9 cellular contexts compared by ENCODE assay signal in the genomic region with DNA sequence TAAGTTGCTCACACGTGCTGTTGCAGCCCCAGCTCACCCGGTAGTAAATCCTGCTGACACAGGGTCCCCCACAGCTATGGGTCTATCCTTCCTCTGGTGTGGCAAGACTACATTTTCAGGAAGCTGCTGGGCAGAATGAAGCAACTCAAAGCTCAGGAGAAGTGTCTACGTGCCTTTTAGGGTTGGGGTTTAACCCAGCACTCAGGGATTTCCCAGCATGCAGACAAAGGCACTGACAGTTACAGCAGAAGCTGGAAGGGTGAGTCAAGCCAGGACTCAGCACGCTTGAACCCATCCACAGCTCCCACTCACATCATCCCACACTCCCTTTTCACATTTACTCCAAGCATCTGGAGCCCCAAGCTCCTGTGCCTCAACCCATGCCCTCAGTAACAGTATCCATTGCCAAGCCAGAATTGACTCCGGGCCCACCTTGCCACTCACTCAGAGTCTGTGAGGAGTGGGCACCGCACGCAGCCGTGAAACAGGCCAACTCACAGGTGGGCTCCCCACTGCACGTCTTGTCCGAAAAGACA. TPM values are rescaled to one million over a fixed set of nuclear protein-coding genes. Genes with fewer than 3 reads are reported as not detected.
DNase-seq lines count a peak whose midpoint lies in the region; ATAC-seq and TF ChIP-seq lines count a peak whose summit lies in the region.
"Had no signal": no experiment of that assay in that cellular context is flagged by ENCODE, and none has a peak within 500 bp of the region (broad histone marks: within the 10 kb centered on the region; RNA-seq: fewer than 3 reads in every experiment).

No MANE protein-coding gene starts in this region.

- no peak overlapping the region for H2BK5ac ChIP-seq in IMR-90 (ENCODE audit: low read depth, low read length, poor library complexity, severe bottlenecking)

- peak overlapping the region in 2 of 8 donors; percentile 13 to 72 for H3K4me3 Mint-ChIP-seq in naive B cell

- in situ Hi-C loops in IMR-90 (cut with MboI; ENCODE audit: low sequenced_read_pairs) = no loop called here

- ATAC-seq in IMR-90 (ENCODE audit: low read depth) = no peak
- no peak for ATAC-seq in naive B cell (ENCODE audit: low read depth in 2 of 2)
- ATAC-seq in GM21360 (IDR thresholded peaks at IDR 0.05; ENCODE audit: unreplicated experiment) = no peak
- ATAC-seq: gastrocnemius medialis had no signal

- H3K4me3 ChIP-seq in BLaER1 treated with 17β-estradiol and CSF1 and Interleukin-3, amounts not matched to agents 10 nM and 100 nM = 0 out of 20 replicates have a peak overlapping the region, but pooled peaks of 1 of the 10 experiments have one; percentile 4
- H3K4me3 ChIP-seq in IMR-90 (ENCODE audit: insufficient read depth, low read depth, low read length) = no peak overlapping the region
- no peak overlapping the region for H3K4me3 ChIP-seq in ovary
- H3K4me3 ChIP-seq: gastrocnemius medialis had no signal

- no peaks in the 10 kb centered on the region for H3K9me3 ChIP-seq in BLaER1 treated with 17β-estradiol and CSF1 and Interleukin-3, amounts not matched to agents 10 nM and 100 nM (replicated peaks in 1 of 11)
- H3K9me3 ChIP-seq in IMR-90 (ENCODE audit: control insufficient read depth, insufficient read depth, low read length) = no peaks in the 10 kb centered on the region
- H3K9me3 ChIP-seq in ovary = no peaks in the 10 kb centered on the region
- H3K9me3 ChIP-seq: gastrocnemius medialis had no signal

- no peak overlapping the region for H4K91ac ChIP-seq in IMR-90 (ENCODE audit: insufficient read depth, low read depth, low read length)

- POLR2A ChIA-PET in IMR-90 (lab: Charles Lee; ENCODE audit: unreplicated experiment) = no interaction called here

- H4K20me1 ChIP-seq in BLaER1 treated with 17β-estradiol and CSF1 and Interleukin-3, amounts not matched to agents 10 nM and 100 nM = no peaks in the 10 kb centered on the region
- H4K20me1 ChIP-seq in IMR-90 (ENCODE audit: insufficient read depth, low read length) = no peaks in the 10 kb centered on the region

- peaks cover 87 to 99% (median 93%) of the 10 kb centered on the region in 10 experiments for H3K4me1 ChIP-seq in BLaER1 treated with 17β-estradiol and CSF1 and Interleukin-3, amounts not matched to agents 10 nM and 100 nM
- H3K4me1 ChIP-seq in IMR-90 (ENCODE audit: control insufficient read depth, insufficient read depth, low read length) = peaks cover 11% of the 10 kb centered on the region
- peaks cover 17% of the 10 kb centered on the region for H3K4me1 ChIP-seq in ovary (ENCODE audit: insufficient read depth)

- peaks cover 4% of the 10 kb centered on the region; the same call in 1 of the 2 replicates for H3K9me1 ChIP-seq in IMR-90 (ENCODE audit: insufficient read depth, low read length)

- H3K4me1 Mint-ChIP-seq in naive B cell = peaks cover 61 to 82% (median 77%) of the 10 kb centered on the region in 3 donors

- H4K5ac ChIP-seq in IMR-90 (ENCODE audit: low read depth, low read length) = no peak overlapping the region

- H3K27me3 Mint-ChIP-seq in naive B cell = no peaks in the 10 kb centered on the region

- H3K36me3 Mint-ChIP-seq in naive B cell = no peaks in the 10 kb centered on the region

- peaks cover 0 to 13% (median 0%) of the 10 kb centered on the region in 11 experiments; a peak in 4 of 22 replicates for H3K27me3 ChIP-seq in BLaER1 treated with 17β-estradiol and CSF1 and Interleukin-3, amounts not matched to agents 10 nM and 100 nM
- peaks cover 2% of the 10 kb centered on the region; the same call in 1 of the 2 replicates for H3K27me3 ChIP-seq in IMR-90 (ENCODE audit: control insufficient read depth, insufficient read depth, low read length)
- H3K27me3 ChIP-seq in ovary = no peaks in the 10 kb centered on the region
- H3K27me3 ChIP-seq: gastrocnemius medialis had no signal

- 0 out of 2 replicates have a peak overlapping the region, but pooled peaks have one; percentile 25 for H2AK5ac ChIP-seq in IMR-90 (ENCODE audit: low read depth, low read length)

- peak overlapping the region in 10 of 11 experiments; percentile 35 to 82 (median 74); a peak in 17 of 22 replicates for H3K9ac ChIP-seq in BLaER1 treated with 17β-estradiol and CSF1 and Interleukin-3, amounts not matched to agents 10 nM and 100 nM
- no peak overlapping the region for H3K9ac ChIP-seq in IMR-90 (ENCODE audit: low read depth, low read length)

- peak overlapping the region; percentile 72 to 97 (median 86) for H3K4me2 ChIP-seq in BLaER1 treated with 17β-estradiol and CSF1 and Interleukin-3, amounts not matched to agents 10 nM and 100 nM
- H3K4me2 ChIP-seq in IMR-90 (ENCODE audit: low read depth, low read length) = no peak overlapping the region

- TF ChIP-seq RAD21 in IMR-90 (IDR thresholded peaks at IDR 0.05; ENCODE audit: low read length) = no peak

- no peak overlapping the region for H2BK20ac ChIP-seq in IMR-90 (ENCODE audit: low read depth, low read length)

- no peaks in the 10 kb centered on the region for H3K36me3 ChIP-seq in BLaER1 treated with 17β-estradiol and CSF1 and Interleukin-3, amounts not matched to agents 10 nM and 100 nM
- H3K36me3 ChIP-seq in IMR-90 (ENCODE audit: control insufficient read depth, insufficient read depth, low read length) = no peaks in the 10 kb centered on the region
- H3K36me3 ChIP-seq in ovary = no peaks in the 10 kb centered on the region
- H3K36me3 ChIP-seq: gastrocnemius medialis had no signal

- H3K4ac ChIP-seq in IMR-90 (ENCODE audit: low read depth, low read length) = no peak overlapping the region

- H3K9me3 Mint-ChIP-seq in naive B cell = no peaks in the 10 kb centered on the region

- no peak for TF ChIP-seq EP300 in ovary (IDR thresholded peaks at IDR 0.05)

- TF ChIP-seq CTCF in IMR-90 (conservative IDR thresholded peaks at IDR 0.05; ENCODE audit: low read depth, low read length) (no peak), ovary (IDR thresholded peaks at IDR 0.05) (no peak)

- no peak overlapping the region for H3K23ac ChIP-seq in IMR-90 (ENCODE audit: low read depth, low read length)

- peak overlapping the region in 4 of 6 donors; percentile 67 to 87 (median 82) for H3K27ac Mint-ChIP-seq in naive B cell

- no peak overlapping the region for H3K18ac ChIP-seq in IMR-90 (ENCODE audit: low read depth, low read length)

- WGBS in IMR-90 (ENCODE audit: extremely low coverage in 2 of 2, insufficient read length in 1 of 2), 2 experiments = 85% methylated on average over 4 of the region's 10 CpGs; no CpG with 5 or more reads in 1 of the 2 experiments
- WGBS in ovary, 3 donors = 90 to 93% (median 92%) methylated on average over 10 of the region's 10 CpGs

- H4K8ac ChIP-seq in IMR-90 (ENCODE audit: low read depth in 2 of 2, low read length in 2 of 2) = no peak overlapping the region

- H3K27ac ChIP-seq in BLaER1 treated with 17β-estradiol and CSF1 and Interleukin-3, amounts not matched to agents 10 nM and 100 nM = peak overlapping the region; percentile 68 to 95 (median 87)
- no peak overlapping the region for H3K27ac ChIP-seq in IMR-90 (ENCODE audit: insufficient read depth, low read length)
- H3K27ac ChIP-seq in angular gyrus (ENCODE audit: low read depth, low read length) = peak overlapping the region; percentile 29
- H3K27ac ChIP-seq in ovary = no peak overlapping the region
- H3K27ac ChIP-seq: gastrocnemius medialis had no signal

- H3K14ac ChIP-seq in IMR-90 (replicated peaks; ENCODE audit: low read depth, low read length) = no peak overlapping the region

- no peak for TF ChIP-seq POLR2A in IMR-90 (IDR thresholded peaks at IDR 0.05; ENCODE audit: low read depth, low read length)
- TF ChIP-seq POLR2A in ovary (IDR thresholded peaks at IDR 0.05) = no peak

- H2AK9ac ChIP-seq in IMR-90 (replicated peaks; ENCODE audit: low read depth, low read length, poor library complexity) = no peak overlapping the region

- H3K56ac ChIP-seq in IMR-90 (ENCODE audit: extremely low read depth, insufficient read depth, low read length) = no peak overlapping the region

- DNase-seq in IMR-90 (no peak), naive B cell (no peak), activated gamma-delta T cell (lab: John Stamatoyannopoulos, UW) (no peak), mucosa of gallbladder (ENCODE audit: low spot score) (no peak), ovary (no peak)

- no peak overlapping the region for H2BK15ac ChIP-seq in IMR-90 (ENCODE audit: low read depth, low read length)

- dilution Hi-C loops in IMR-90 (cut with HindIII; ENCODE audit: low sequenced_read_pairs, unreplicated experiment) = no loop called here

- H3K79me1 ChIP-seq in IMR-90 (ENCODE audit: low read depth in 1 of 2, low read length in 2 of 2) = no peaks in the 10 kb centered on the region

- intact Hi-C loops in IMR-90 (cut with micrococcal nuclease) = no loop called here
- intact Hi-C loops in ovary (cut with DNase I) = no loop called here

- H2AFZ ChIP-seq in IMR-90 (replicated peaks; ENCODE audit: low read length, poor library complexity) = no peak overlapping the region

- CTCF ChIA-PET in IMR-90 (lab: Yijun Ruan, JAX) = no interaction called here

- no peak overlapping the region for H2BK120ac ChIP-seq in IMR-90 (ENCODE audit: low read depth, low read length)

- no TSS peak for BruUV-seq in IMR-90 (replicated peaks; lab: Mats Ljungman, UMichigan)

TF ChIP-seq in IMR-90, 13 proteins besides CTCF, POLR2A, EP300 and RAD21:
- TF ChIP-seq MXI1 (IDR thresholded peaks at IDR 0.05; ENCODE audit: borderline replicate concordance, low read depth, low read length) (no peak), USF2 (IDR thresholded peaks at IDR 0.05; ENCODE audit: low read depth, low read length) (no peak), RCOR1 (IDR thresholded peaks at IDR 0.05; ENCODE audit: insufficient replicate concordance, low read length) (no peak), MAFK (IDR thresholded peaks at IDR 0.05; ENCODE audit: low read depth, low read length) (no peak), CEBPB (IDR thresholded peaks at IDR 0.05; ENCODE audit: low read depth, low read length) (no peak), RFX5 (IDR thresholded peaks at IDR 0.05; ENCODE audit: low read depth, low read length) (no peak), FOS (IDR thresholded peaks at IDR 0.05; ENCODE audit: low read depth, low read length) (no peak)

RNA-seq across cellular contexts. Expression of gene ZFP36L1, which starts 59.7 kb away (rescaled TPM):
- total RNA-seq in IMR-90 (2012; rRNA removed) (6.5 and 19.7 TPM in 2 replicates), mucosa of gallbladder (398 TPM), ovary (1,000 to 10,000 TPM in 2 of 7 donors, 100 to 1,000 TPM in 5; 412 to 1,074 (median 693) TPM)
- polyA plus RNA-seq in IMR-90 (2012; rRNA removed) (82.3 and 140 TPM in 2 replicates), naive B cell (ENCODE audit: low read depth in 6 of 6) (100 to 1,000 TPM in 5 of 6 donors, 10 to 100 TPM in 1; 99.2 to 447 (median 302) TPM), ovary (100 to 1,000 TPM; 336 to 525 TPM)
- polyA plus RNA-seq in IMR-90 (2012; cell fraction: cytosol; rRNA removed) = 116 and 171 TPM in 2 replicates
- 95.1 and 247 TPM in 2 replicates for polyA plus RNA-seq in IMR-90 (2012; cell fraction: nucleus; rRNA removed; ENCODE audit: low replicate concordance)

Comparison
In these comparisons a context has a peak if more than half of its experiments do, and no peak if none do; other contexts are left out.
1. H3K27ac ChIP-seq: peak in BLaER1 treated with 17β-estradiol and CSF1 and Interleukin-3, amounts not matched to agents 10 nM and 100 nM (11 of 11) and angular gyrus (single experiment); none in IMR-90 (single experiment) and ovary (0 of 2).
2. RNA of gene ZFP36L1, which starts 59.7 kb away (total RNA-seq): 412 to 1,074 TPM in ovary and 398 TPM in mucosa of gallbladder (single experiment); 6.5 to 19.7 TPM in IMR-90; every median in the first group is over 10 times any median in the second.